Comparison of ENCODE assay signal across 25 cellular contexts in genomic region chr6:113246186-113246585, GRCh38.
DNase-seq lines count a peak whose midpoint lies in the region; ATAC-seq, FAIRE-seq and TF ChIP-seq lines count a peak whose summit lies in the region.
"Had no signal": no experiment of that assay in that cellular context is flagged by ENCODE, and none has a peak within 500 bp of the region (broad histone marks: within the 10 kb centered on the region; RNA-seq: fewer than 3 reads in every experiment).

No MANE protein-coding gene starts in this region.

- H3K79me2 ChIP-seq in astrocyte (ENCODE audit: insufficient read depth, low read length): no peaks in the 10 kb centered on the region

- no peak for TF ChIP-seq RAD21 in IMR-90 (IDR thresholded peaks at IDR 0.05; ENCODE audit: low read length)

- POLR2A ChIA-PET in IMR-90 (lab: Charles Lee; ENCODE audit: unreplicated experiment): no interaction called here

- peaks cover 5% of the 10 kb centered on the region for H3K9me3 Mint-ChIP-seq in astrocyte (ENCODE audit: unreplicated experiment)

- H3K27me3 Mint-ChIP-seq in astrocyte (ENCODE audit: low read depth, unreplicated experiment): no peaks in the 10 kb centered on the region
- H3K27me3 Mint-ChIP-seq: CD4-positive, alpha-beta T cell had no signal

- H3K4ac ChIP-seq in IMR-90 (ENCODE audit: low read depth, low read length): no peak overlapping the region

- FAIRE-seq in astrocyte (lab: Jason Lieb, UNC): no peak
- FAIRE-seq: D721Med, GM12878 had no signal

- intact Hi-C loops in IMR-90 (cut with micrococcal nuclease): no loop called here

- no peaks in the 10 kb centered on the region for H3K36me3 Mint-ChIP-seq in astrocyte (ENCODE audit: low read depth, unreplicated experiment)

- H2AK5ac ChIP-seq in IMR-90 (ENCODE audit: low read depth, low read length): no peak overlapping the region

- H4K8ac ChIP-seq in IMR-90 (ENCODE audit: low read depth in 2 of 2, low read length in 2 of 2): no peak overlapping the region

- no peak overlapping the region for H2AK9ac ChIP-seq in IMR-90 (replicated peaks; ENCODE audit: low read depth, low read length, poor library complexity)

- H3K4me1 Mint-ChIP-seq in astrocyte (ENCODE audit: low read depth, unreplicated experiment): no peaks in the 10 kb centered on the region

- no CpG with 5 or more reads among the region's 1 CpG for WGBS in IMR-90 (ENCODE audit: extremely low coverage in 2 of 2, insufficient read length in 1 of 2), 2 experiments

- H3K4me3 ChIP-seq in IMR-90 (ENCODE audit: insufficient read depth, low read depth, low read length) (no peak overlapping the region), astrocyte (ENCODE audit: insufficient read depth, low read depth, low read length) (no peak overlapping the region)
- H3K4me3 ChIP-seq: BLaER1, GM12878, HAP-1, SJSA1 had no signal

- no peak overlapping the region for H3K27ac ChIP-seq in IMR-90 (ENCODE audit: insufficient read depth, low read length)
- no peak overlapping the region for H3K27ac ChIP-seq in astrocyte (ENCODE audit: low read depth, low read length)
- H3K27ac ChIP-seq: BLaER1, HL-60, SJSA1 had no signal

- H3K9me1 ChIP-seq in IMR-90 (ENCODE audit: insufficient read depth, low read length): no peaks in the 10 kb centered on the region

- H3K9ac ChIP-seq in IMR-90 (ENCODE audit: low read depth, low read length) (no peak overlapping the region), astrocyte (ENCODE audit: low read length) (no peak overlapping the region)
- H3K9ac ChIP-seq: BLaER1 had no signal

- H3K56ac ChIP-seq in IMR-90 (ENCODE audit: extremely low read depth, insufficient read depth, low read length): no peak overlapping the region

- H3K23ac ChIP-seq in IMR-90 (ENCODE audit: low read depth, low read length): no peak overlapping the region

- H3K27ac Mint-ChIP-seq in astrocyte (ENCODE audit: unreplicated experiment): no peak overlapping the region
- H3K27ac Mint-ChIP-seq: CD4-positive, alpha-beta T cell had no signal

- H3K4me2 ChIP-seq in IMR-90 (ENCODE audit: low read depth, low read length) (peak overlapping the region; percentile 44; the same call in 1 of the 2 replicates), astrocyte (ENCODE audit: low read length) (no peak overlapping the region)
- H3K4me2 ChIP-seq: BLaER1 had no signal

- H3K36me3 ChIP-seq in IMR-90 (ENCODE audit: control insufficient read depth, insufficient read depth, low read length) (no peaks in the 10 kb centered on the region), astrocyte (ENCODE audit: insufficient read depth, low read length) (no peaks in the 10 kb centered on the region)
- H3K36me3 ChIP-seq: BLaER1, HAP-1, SJSA1 had no signal

- H3K18ac ChIP-seq in IMR-90 (ENCODE audit: low read depth, low read length): no peak overlapping the region

- no peak overlapping the region for H2AFZ ChIP-seq in IMR-90 (replicated peaks; ENCODE audit: low read length, poor library complexity)
- no peak overlapping the region for H2AFZ ChIP-seq in astrocyte (ENCODE audit: low read depth, low read length)

- no peak for TF ChIP-seq POLR2A in IMR-90 (IDR thresholded peaks at IDR 0.05; ENCODE audit: low read depth, low read length)

- no peaks in the 10 kb centered on the region for H3K27me3 ChIP-seq in IMR-90 (ENCODE audit: control insufficient read depth, insufficient read depth, low read length)
- H3K27me3 ChIP-seq in astrocyte (ENCODE audit: insufficient read depth, low read length): no peaks in the 10 kb centered on the region
- H3K27me3 ChIP-seq: BLaER1, SJSA1 had no signal

- no peaks in the 10 kb centered on the region for H3K9me3 ChIP-seq in IMR-90 (ENCODE audit: control insufficient read depth, insufficient read depth, low read length)
- no peaks in the 10 kb centered on the region for H3K9me3 ChIP-seq in astrocyte (ENCODE audit: insufficient read depth, low read depth, low read length)
- H3K9me3 ChIP-seq: BLaER1, HAP-1, SJSA1 had no signal

- no peak overlapping the region for H2BK120ac ChIP-seq in IMR-90 (ENCODE audit: low read depth, low read length)

- H2BK20ac ChIP-seq in IMR-90 (ENCODE audit: low read depth, low read length): no peak overlapping the region

- no peak overlapping the region for H3K4me3 Mint-ChIP-seq in astrocyte (ENCODE audit: unreplicated experiment)
- H3K4me3 Mint-ChIP-seq: CD4-positive, alpha-beta T cell had no signal

- no peak overlapping the region for H2BK5ac ChIP-seq in IMR-90 (ENCODE audit: low read depth, low read length, poor library complexity, severe bottlenecking)

- no peak overlapping the region for H4K91ac ChIP-seq in IMR-90 (ENCODE audit: insufficient read depth, low read depth, low read length)

- in situ Hi-C loops in IMR-90 (cut with MboI; ENCODE audit: low sequenced_read_pairs): no loop called here

- H4K20me1 ChIP-seq in IMR-90 (ENCODE audit: insufficient read depth, low read length) (no peaks in the 10 kb centered on the region), astrocyte (ENCODE audit: insufficient read depth, low read length) (no peaks in the 10 kb centered on the region)
- H4K20me1 ChIP-seq: BLaER1 had no signal

- H3K14ac ChIP-seq in IMR-90 (replicated peaks; ENCODE audit: low read depth, low read length): no peak overlapping the region

- H3K4me1 ChIP-seq in IMR-90 (ENCODE audit: control insufficient read depth, insufficient read depth, low read length): no peaks in the 10 kb centered on the region
- no peaks in the 10 kb centered on the region for H3K4me1 ChIP-seq in astrocyte (ENCODE audit: insufficient read depth, low read length)
- H3K4me1 ChIP-seq: BLaER1, SJSA1 had no signal

- no peak overlapping the region for H4K5ac ChIP-seq in IMR-90 (ENCODE audit: low read depth, low read length)

- H3K79me1 ChIP-seq in IMR-90 (ENCODE audit: low read depth in 1 of 2, low read length in 2 of 2): no peaks in the 10 kb centered on the region

- no TSS peak for BruUV-seq in IMR-90 (replicated peaks; lab: Mats Ljungman, UMichigan)

- TF ChIP-seq CTCF in IMR-90 (conservative IDR thresholded peaks at IDR 0.05; ENCODE audit: low read depth, low read length) (no peak), astrocyte (IDR thresholded peaks at IDR 0.05; ENCODE audit: insufficient read depth, low read depth, low read length) (no peak)

- CTCF ChIA-PET in IMR-90 (lab: Yijun Ruan, JAX): no interaction called here

- H2BK15ac ChIP-seq in IMR-90 (ENCODE audit: low read depth, low read length): no peak overlapping the region

- dilution Hi-C loops in IMR-90 (cut with HindIII; ENCODE audit: low sequenced_read_pairs, unreplicated experiment): no loop called here

- ATAC-seq in IMR-90 (ENCODE audit: low read depth) (peak; percentile 82), GM19463 (IDR thresholded peaks at IDR 0.05; ENCODE audit: unreplicated experiment) (no peak)
- ATAC-seq: GM12878 had no signal

- DNase-seq in IMR-90: peak; percentile 56
- DNase-seq in astrocyte (ENCODE audit: low read depth): peak; percentile 0
- peak; percentile 68 for DNase-seq in fibroblast of peridontal ligament (ENCODE audit: extremely low read depth)
- peak; percentile 5 for DNase-seq in myocyte (ENCODE audit: low read depth)
- DNase-seq in EL: no peak
- no peak for DNase-seq in activated effector memory CD4-positive, alpha-beta T cell treated with anti-CD3 and anti-CD28 coated beads, Interleukin-2, amount 50 U/mL, for 16 hours
- no peak for DNase-seq in activated T-cell treated with anti-CD3 and anti-CD28 coated beads, Interleukin-2, amount 50 U/mL, for 48 hours
- DNase-seq: CD4-positive, alpha-beta T cell; GDM1; GOT3; Karpas-422; NCI-H1105 treated with DMSO at 0.1 percent for 48 hours; NCI-H2029; NCI-H446; NCI-H524 treated with DMSO at 0.1 percent for 48 hours; NCI-H774; Right ventricle myocardium superior; RPMI8226 had no signal

TF ChIP-seq in IMR-90, 13 proteins besides CTCF, POLR2A, EP300 and RAD21:
- TF ChIP-seq ELK1 (IDR thresholded peaks at IDR 0.05; ENCODE audit: borderline replicate concordance, low read depth, low read length) (no peak), CEBPB (IDR thresholded peaks at IDR 0.05; ENCODE audit: low read depth, low read length) (peak; percentile 34; the same call in 1 of the 2 replicates), RCOR1 (IDR thresholded peaks at IDR 0.05; ENCODE audit: insufficient replicate concordance, low read length) (no peak)

Comparison
In these comparisons a context has a peak if more than half of its experiments do, and no peak if none do; other contexts are left out.
1. DNase-seq: peak in IMR-90 (single experiment), astrocyte (single experiment), fibroblast of peridontal ligament (single experiment) and myocyte (single experiment); none in EL (single experiment), activated effector memory CD4-positive, alpha-beta T cell treated with anti-CD3 and anti-CD28 coated beads, Interleukin-2, amount 50 U/mL, for 16 hours (single experiment) and activated T-cell treated with anti-CD3 and anti-CD28 coated beads, Interleukin-2, amount 50 U/mL, for 48 hours (0 of 2).